24 cellular contexts compared by ENCODE assay signal in the genomic region with DNA sequence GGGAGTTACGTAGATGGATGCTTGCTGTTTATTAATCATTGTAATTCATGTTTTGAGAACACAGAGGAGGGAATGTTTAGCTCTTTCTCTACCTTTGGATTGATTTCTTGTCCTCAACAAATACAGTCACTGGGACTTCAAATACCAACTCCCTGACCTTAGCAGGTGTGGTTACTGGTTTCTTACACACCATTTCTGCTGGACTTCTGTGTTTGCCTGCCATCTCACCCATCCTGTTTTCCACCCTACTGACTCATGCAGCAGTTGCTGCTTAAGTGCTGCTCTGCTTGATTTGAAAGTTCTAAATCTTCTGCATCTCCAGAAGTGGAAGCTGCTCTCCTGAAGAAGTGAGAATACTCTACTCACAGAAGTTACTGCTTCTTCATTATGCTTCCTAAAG.
DNase-seq lines count a peak whose midpoint lies in the region; ATAC-seq, FAIRE-seq and TF ChIP-seq lines count a peak whose summit lies in the region.
"Had no signal": no experiment of that assay in that cellular context is flagged by ENCODE, and none has a peak within 500 bp of the region (broad histone marks: within the 10 kb centered on the region; RNA-seq: fewer than 3 reads in every experiment).

No MANE protein-coding gene starts in this region.

- H3K27me3 ChIP-seq in bronchial epithelial cell (ENCODE audit: control insufficient read depth, insufficient read depth, low read length) (peaks cover 1% of the 10 kb centered on the region), kidney epithelial cell (ENCODE audit: control insufficient read depth, insufficient read depth, low read length) (no peaks in the 10 kb centered on the region)
- H3K27me3 ChIP-seq: BE2C, Peyer's patch had no signal

- no peak for ATAC-seq in GM19035 (IDR thresholded peaks at IDR 0.05; ENCODE audit: unreplicated experiment)
- no peak for ATAC-seq in GM19463 (IDR thresholded peaks at IDR 0.05; ENCODE audit: unreplicated experiment)
- no peak for ATAC-seq in activated CD4-positive, alpha-beta T cell treated with anti-CD3 and anti-CD28 coated beads for 36 hours

- H3K9me3 Mint-ChIP-seq in activated CD4-positive, alpha-beta T cell treated with anti-CD3 and anti-CD28 coated beads for 36 hours (ENCODE audit: low read depth): no peaks in the 10 kb centered on the region
- H3K9me3 Mint-ChIP-seq: CD8-positive, alpha-beta memory T cell had no signal

- DNase-seq in DMS53 (lab: John Stamatoyannopoulos, UW) (peak; percentile 52), DMS53 treated with DMSO at 0.1 percent for 48 hours (lab: John Stamatoyannopoulos, UW; ENCODE audit: unreplicated experiment) (no peak), bronchial epithelial cell (ENCODE audit: low read depth) (peak; percentile 53), kidney epithelial cell (ENCODE audit: low read depth) (peak; percentile 10)
- no peak for DNase-seq in activated CD4-positive, alpha-beta T cell treated with anti-CD3 and anti-CD28 coated beads for 36 hours
- DNase-seq: BE2C; CD8-positive, alpha-beta memory T cell; GOT3; HCEC 1CT; NCI-H1092 treated with DMSO at 0.1 percent for 48 hours; NCI-H1436; NCI-H187; NCI-H2081 treated with DMSO at 0.1 percent for 48 hours; NCI-H2171; NCI-H226; NCI-H510A; NCI-H69; Peyer's patch; SHP77 treated with DMSO at 0.1 percent for 48 hours; SK-N-SH had no signal

- peaks cover 6% of the 10 kb centered on the region for H3K27me3 Mint-ChIP-seq in activated CD4-positive, alpha-beta T cell treated with anti-CD3 and anti-CD28 coated beads for 36 hours

- no peak overlapping the region for H3K4me3 Mint-ChIP-seq in activated CD4-positive, alpha-beta T cell treated with anti-CD3 and anti-CD28 coated beads for 36 hours
- H3K4me3 Mint-ChIP-seq: CD14-positive monocyte had no signal

- no peak overlapping the region for H3K27ac Mint-ChIP-seq in activated CD4-positive, alpha-beta T cell treated with anti-CD3 and anti-CD28 coated beads for 36 hours
- H3K27ac Mint-ChIP-seq: CD14-positive monocyte; CD8-positive, alpha-beta memory T cell had no signal

- H3K4me3 ChIP-seq in bronchial epithelial cell (ENCODE audit: low read depth, low read length): no peak overlapping the region
- H3K4me3 ChIP-seq in kidney epithelial cell (ENCODE audit: low read depth, low read length): no peak overlapping the region
- H3K4me3 ChIP-seq: Peyer's patch had no signal

- no peaks in the 10 kb centered on the region for H3K36me3 ChIP-seq in bronchial epithelial cell (ENCODE audit: control insufficient read depth, insufficient read depth, low read length)
- H3K36me3 ChIP-seq in kidney epithelial cell (ENCODE audit: control insufficient read depth, insufficient read depth, low read length): no peaks in the 10 kb centered on the region
- H3K36me3 ChIP-seq: BE2C, Peyer's patch had no signal

- TF ChIP-seq CTCF in bronchial epithelial cell (IDR thresholded peaks at IDR 0.05; ENCODE audit: insufficient read depth, low read length, severe bottlenecking) (no peak), kidney epithelial cell (IDR thresholded peaks at IDR 0.05; ENCODE audit: insufficient read depth, low read length, poor library complexity, severe bottlenecking) (no peak)

- no peaks in the 10 kb centered on the region for H3K36me3 Mint-ChIP-seq in activated CD4-positive, alpha-beta T cell treated with anti-CD3 and anti-CD28 coated beads for 36 hours (ENCODE audit: low read depth)
- H3K36me3 Mint-ChIP-seq: CD14-positive monocyte; CD8-positive, alpha-beta memory T cell had no signal

- CTCF ChIA-PET in activated CD4-positive, alpha-beta T cell treated with anti-CD3 and anti-CD28 coated beads for 36 hours (lab: Charles Lee): no interaction called here

- FAIRE-seq in bronchial epithelial cell (lab: Jason Lieb, UNC): no peak
- FAIRE-seq: GM18507 had no signal

- POLR2A ChIA-PET in activated CD4-positive, alpha-beta T cell treated with anti-CD3 and anti-CD28 coated beads for 36 hours (lab: Charles Lee): no interaction called here

- no peaks in the 10 kb centered on the region for H3K4me1 Mint-ChIP-seq in activated CD4-positive, alpha-beta T cell treated with anti-CD3 and anti-CD28 coated beads for 36 hours
- H3K4me1 Mint-ChIP-seq: CD14-positive monocyte; CD8-positive, alpha-beta memory T cell had no signal

- intact Hi-C loops in activated CD4-positive, alpha-beta T cell treated with anti-CD3 and anti-CD28 coated beads for 36 hours (cut with DNase I, micrococcal nuclease): no loop called here

Comparison
In these comparisons a context has a peak if more than half of its experiments do, and no peak if none do; other contexts are left out.
1. DNase-seq: peak in DMS53 (single experiment), bronchial epithelial cell (single experiment) and kidney epithelial cell (single experiment); none in DMS53 treated with DMSO at 0.1 percent for 48 hours (single experiment) and activated CD4-positive, alpha-beta T cell treated with anti-CD3 and anti-CD28 coated beads for 36 hours (single experiment).